8 cellular contexts compared by ENCODE assay signal in genomic region chr20:18506744-18507143, GRCh38. TPM values are rescaled to one million over a fixed set of nuclear protein-coding genes. Genes with fewer than 3 reads are reported as not detected.
A peak's percentile ranks its signal among the peaks of the same experiment; 100 is the strongest.
DNase-seq lines count a peak whose midpoint lies in the region; ATAC-seq, FAIRE-seq and TF ChIP-seq lines count a peak whose summit lies in the region.

No MANE protein-coding gene starts in this region.

- H3K27ac ChIP-seq in A549 (peak overlapping the region; percentile 95), HUES64 (ENCODE audit: low read depth, low read length) (peak overlapping the region; percentile 96), iPS-20b (ENCODE audit: low read length) (peak overlapping the region; percentile 58), substantia nigra (ENCODE audit: low read depth, low read length, poor library complexity, severe bottlenecking) (peak overlapping the region; percentile 92)

- H3K9ac ChIP-seq in HUES64 (ENCODE audit: low read depth, low read length) (peak overlapping the region; percentile 83; the same call in 1 of the 2 replicates), iPS-20b (ENCODE audit: low read depth, low read length) (peak overlapping the region; percentile 94; the same call in 1 of the 2 replicates)

- H3K27ac Mint-ChIP-seq in activated T-helper 1 cell treated with anti-CD3 and anti-CD28 coated beads, Interleukin-12 subunit alpha, Interleukin-12 subunit beta, Interleukin-2, Interleukin-4 antibody, amounts not matched to agents 30 ng/mL and 10 ng/mL and 1 ng/mL, durations not matched to agents 14 hours and 24 hours and 36 hours, result peak overlapping the region; percentile 100

- H3K4me2 ChIP-seq in A549, result peak overlapping the region; percentile 92

- 62% methylated on average over 8 of the region's 8 CpGs for WGBS in A549 (ENCODE audit: missing lambda C conversion rate)
- WGBS in HUES64, result 82% methylated on average over 8 of the region's 8 CpGs

- no peaks in the 10 kb centered on the region for H3K9me3 Mint-ChIP-seq in activated T-helper 1 cell treated with anti-CD3 and anti-CD28 coated beads, Interleukin-12 subunit alpha, Interleukin-12 subunit beta, Interleukin-2, Interleukin-4 antibody, amounts not matched to agents 30 ng/mL and 10 ng/mL and 1 ng/mL, durations not matched to agents 14 hours and 24 hours and 36 hours

- TF ChIP-seq EP300 in A549 (IDR thresholded peaks at IDR 0.05), result no peak

- FAIRE-seq in A549 (lab: Jason Lieb, UNC), result no peak

- TF ChIP-seq RAD21 in A549 (conservative IDR thresholded peaks at IDR 0.05 in 1 of 2, IDR thresholded peaks at IDR 0.05 in 1 of 2), result no peak

- intact Hi-C loops in activated T-helper 1 cell treated with anti-CD3 and anti-CD28 coated beads, Interleukin-12 subunit alpha, Interleukin-12 subunit beta, Interleukin-2, Interleukin-4 antibody, amounts not matched to agents 30 ng/mL and 10 ng/mL and 1 ng/mL, durations not matched to agents 14 hours and 24 hours and 36 hours (cut with micrococcal nuclease), result loop anchor here (1.0 to 10.0 kb wide), 14 partner anchors 9 to 1932 kb away; partner anchors contain the start of genes CFAP61, CRNKL1, DZANK1 and KAT14

- peaks cover 14% of the 10 kb centered on the region; the same call in 2 of the 3 replicates for H3K4me1 ChIP-seq in A549
- 0 out of 2 replicates have a peak, but pooled peaks cover 3% of the 10 kb centered on the region for H3K4me1 ChIP-seq in HUES64 (ENCODE audit: insufficient read depth, low read length)
- H3K4me1 ChIP-seq in iPS-20b (ENCODE audit: insufficient read depth, low read length), result no peaks in the 10 kb centered on the region

- no peak for TF ChIP-seq POLR2A in A549 (IDR thresholded peaks at IDR 0.05; ENCODE audit: low read length)

- H3K36me3 Mint-ChIP-seq in activated T-helper 1 cell treated with anti-CD3 and anti-CD28 coated beads, Interleukin-12 subunit alpha, Interleukin-12 subunit beta, Interleukin-2, Interleukin-4 antibody, amounts not matched to agents 30 ng/mL and 10 ng/mL and 1 ng/mL, durations not matched to agents 14 hours and 24 hours and 36 hours (ENCODE audit: low read depth), result peaks cover 23% of the 10 kb centered on the region

- POLR2A ChIA-PET in A549 (lab: Yijun Ruan, JAX), result interaction anchor here (0.5 to 2.8 kb wide), 16 partner anchors 9 to 287 kb away, joined by 3 to 75 read pairs (median 5); partner anchors contain the start of genes DTD1, DZANK1, POLR3F and RBBP9

- H3K36me3 ChIP-seq in HUES64 (ENCODE audit: insufficient read depth, low read length) (peaks cover 24% of the 10 kb centered on the region), iPS-20b (ENCODE audit: insufficient read depth, low read depth, low read length) (peaks cover 24% of the 10 kb centered on the region)

- H3K4me1 Mint-ChIP-seq in activated T-helper 1 cell treated with anti-CD3 and anti-CD28 coated beads, Interleukin-12 subunit alpha, Interleukin-12 subunit beta, Interleukin-2, Interleukin-4 antibody, amounts not matched to agents 30 ng/mL and 10 ng/mL and 1 ng/mL, durations not matched to agents 14 hours and 24 hours and 36 hours (ENCODE audit: low read depth), result peaks cover 50% of the 10 kb centered on the region

- DNase-seq in A549 (ENCODE audit: low read depth in 1 of 2, low spot score in 1 of 2) (no peak), substantia nigra (lab: John Stamatoyannopoulos, UW) (peak in 1 of 49 donors; percentile 26), NCI-H524 treated with DMSO at 0.1 percent for 48 hours (lab: John Stamatoyannopoulos, UW) (no peak), mesenteric fat pad (ENCODE audit: low spot score) (no peak)
- DNase-seq in activated T-helper 1 cell treated with anti-CD3 and anti-CD28 coated beads, Interleukin-12 subunit alpha, Interleukin-12 subunit beta, Interleukin-2, Interleukin-4 antibody, amounts not matched to agents 30 ng/mL and 10 ng/mL and 1 ng/mL, durations not matched to agents 14 hours and 24 hours and 36 hours (ENCODE audit: low spot score), result peak; percentile 11

- H3K4me3 Mint-ChIP-seq in activated T-helper 1 cell treated with anti-CD3 and anti-CD28 coated beads, Interleukin-12 subunit alpha, Interleukin-12 subunit beta, Interleukin-2, Interleukin-4 antibody, amounts not matched to agents 30 ng/mL and 10 ng/mL and 1 ng/mL, durations not matched to agents 14 hours and 24 hours and 36 hours, result peak overlapping the region; percentile 99

- CTCF ChIA-PET in A549 (lab: Yijun Ruan, JAX), result interaction anchor here (1.0 to 3.7 kb wide), 6 partner anchors 9 to 1498 kb away, joined by 3 to 15 read pairs (median 4); partner anchors contain the start of genes DTD1 and RBBP9

- ATAC-seq in A549, result no peak
- ATAC-seq in GM19324 (IDR thresholded peaks at IDR 0.05; ENCODE audit: low FRiP score, unreplicated experiment), result no peak

- H3K27me3 Mint-ChIP-seq in activated T-helper 1 cell treated with anti-CD3 and anti-CD28 coated beads, Interleukin-12 subunit alpha, Interleukin-12 subunit beta, Interleukin-2, Interleukin-4 antibody, amounts not matched to agents 30 ng/mL and 10 ng/mL and 1 ng/mL, durations not matched to agents 14 hours and 24 hours and 36 hours (ENCODE audit: insufficient read depth), result peaks cover 2% of the 10 kb centered on the region

- no peaks in the 10 kb centered on the region for H3K27me3 ChIP-seq in HUES64 (ENCODE audit: insufficient read depth, low read length)
- H3K27me3 ChIP-seq in iPS-20b (ENCODE audit: insufficient read depth, low read length), result no peaks in the 10 kb centered on the region

- TF ChIP-seq CTCF in A549 (IDR thresholded peaks at IDR 0.05), result no peak

- H3K9me3 ChIP-seq in A549 (no peaks in the 10 kb centered on the region), HUES64 (ENCODE audit: insufficient read depth, low read depth, low read length) (no peaks in the 10 kb centered on the region), iPS-20b (ENCODE audit: insufficient read depth, low read depth, low read length) (no peaks in the 10 kb centered on the region)

- H3K4me3 ChIP-seq in A549 (peak overlapping the region; percentile 68), HUES64 (ENCODE audit: low read length) (peak overlapping the region; percentile 65), iPS-20b (ENCODE audit: low read length) (peak overlapping the region; percentile 85)

TF ChIP-seq in A549, 52 proteins besides CTCF, POLR2A, EP300 and RAD21 (continues in another document):
- TF ChIP-seq EHF (CRISPR knock-in tag; IDR thresholded peaks at IDR 0.05) (no peak), RARB (CRISPR knock-in tag; IDR thresholded peaks at IDR 0.05) (no peak), CHD2 (IDR thresholded peaks at IDR 0.05; ENCODE audit: low read length, partially characterized antibody) (no peak)

RNA-seq across cellular contexts. Expression of gene SEC23B, which starts 1.0 kb away (rescaled TPM):
- 158 and 186 TPM in 2 replicates for polyA plus RNA-seq in A549 (2011; rRNA removed)
- 55.5 and 64.6 TPM in 2 replicates for polyA plus RNA-seq in A549 (2012; cell fraction: cytosol; rRNA removed)
- 48.7 and 64.7 TPM in 2 replicates for polyA plus RNA-seq in A549 (2012; cell fraction: nucleus; rRNA removed)
- 71.4 to 74.8 TPM (median 72.2 TPM) in 3 replicates for polyA plus RNA-seq in A549 (2017; fragmentation: RNase III; extraction: RNeasy Plus Mini Kit Qiagen cat#74134 plus additional on column Dnase treatment)
- 133 and 151 TPM in 2 replicates for polyA minus RNA-seq in A549 (2011; rRNA and poly(A)+ RNA removed)
- 43.8 TPM for polyA plus RNA-seq in HUES64 (2013, experiment 1 of 2)
- 40.2 TPM for polyA plus RNA-seq in HUES64 (2013, experiment 2 of 2)
- 110 and 113 TPM in 2 replicates for total RNA-seq in activated T-helper 1 cell treated with anti-CD3 and anti-CD28 coated beads, Interleukin-12 subunit alpha, Interleukin-12 subunit beta, Interleukin-2, Interleukin-4 antibody, amounts not matched to agents 30 ng/mL and 10 ng/mL and 1 ng/mL, durations not matched to agents 14 hours and 24 hours and 36 hours
- total RNA-seq in mesenteric fat pad, result 43.6 TPM

RNA-seq across cellular contexts. Expression of gene RBBP9, which starts 9.7 kb away (rescaled TPM):
- polyA plus RNA-seq in A549 (2011; rRNA removed) (35.1 and 41.1 TPM in 2 replicates), A549 (2017; fragmentation: RNase III; extraction: RNeasy Plus Mini Kit Qiagen cat#74134 plus additional on column Dnase treatment) (18.6 to 21.5 TPM (median 20.7 TPM) in 3 replicates)
- 7.6 and 10.0 TPM in 2 replicates for polyA plus RNA-seq in A549 (2012; cell fraction: cytosol; rRNA removed)
- 2.5 and 3.7 TPM in 2 replicates for polyA plus RNA-seq in A549 (2012; cell fraction: nucleus; rRNA removed)
- polyA minus RNA-seq in A549 (2011; rRNA and poly(A)+ RNA removed), result 44.4 and 49.8 TPM in 2 replicates
- polyA plus RNA-seq in HUES64 (2013, experiment 1 of 2), result 16.1 TPM
- polyA plus RNA-seq in HUES64 (2013, experiment 2 of 2), result 15.3 TPM
- total RNA-seq in activated T-helper 1 cell treated with anti-CD3 and anti-CD28 coated beads, Interleukin-12 subunit alpha, Interleukin-12 subunit beta, Interleukin-2, Interleukin-4 antibody, amounts not matched to agents 30 ng/mL and 10 ng/mL and 1 ng/mL, durations not matched to agents 14 hours and 24 hours and 36 hours, result 18.6 and 18.7 TPM in 2 replicates
- 16.9 TPM for total RNA-seq in mesenteric fat pad

RNA-seq across cellular contexts. Expression of gene POLR3F, which starts 39.6 kb away (rescaled TPM):
- polyA plus RNA-seq in A549 (2011; rRNA removed), result 13.6 and 20.7 TPM in 2 replicates
- polyA plus RNA-seq in A549 (2012; cell fraction: cytosol; rRNA removed), result 5.2 and 6.2 TPM in 2 replicates
- polyA plus RNA-seq in A549 (2012; cell fraction: nucleus; rRNA removed), result 4.4 and 5.0 TPM in 2 replicates
- 21.8 to 23.7 TPM (median 22.6 TPM) in 3 replicates for polyA plus RNA-seq in A549 (2017; fragmentation: RNase III; extraction: RNeasy Plus Mini Kit Qiagen cat#74134 plus additional on column Dnase treatment)
- 4.6 and 5.1 TPM in 2 replicates for polyA minus RNA-seq in A549 (2011; rRNA and poly(A)+ RNA removed)
- 12.8 TPM for polyA plus RNA-seq in HUES64 (2013, experiment 1 of 2)
- 13.9 TPM for polyA plus RNA-seq in HUES64 (2013, experiment 2 of 2)
- 13.4 and 16.6 TPM in 2 replicates for total RNA-seq in activated T-helper 1 cell treated with anti-CD3 and anti-CD28 coated beads, Interleukin-12 subunit alpha, Interleukin-12 subunit beta, Interleukin-2, Interleukin-4 antibody, amounts not matched to agents 30 ng/mL and 10 ng/mL and 1 ng/mL, durations not matched to agents 14 hours and 24 hours and 36 hours
- 7.5 TPM for total RNA-seq in mesenteric fat pad

RNA-seq across cellular contexts. Expression of gene DZANK1, which starts 39.9 kb away (rescaled TPM):
- polyA plus RNA-seq in A549 (2011; rRNA removed) (5.1 and 5.8 TPM in 2 replicates), A549 (2017; fragmentation: RNase III; extraction: RNeasy Plus Mini Kit Qiagen cat#74134 plus additional on column Dnase treatment) (3.3 to 3.8 TPM (median 3.5 TPM) in 3 replicates)
- polyA plus RNA-seq in A549 (2012; cell fraction: cytosol; rRNA removed), result 2.7 and 3.0 TPM in 2 replicates
- polyA plus RNA-seq in A549 (2012; cell fraction: nucleus; rRNA removed), result 4.6 and 5.9 TPM in 2 replicates
- polyA minus RNA-seq in A549 (2011; rRNA and poly(A)+ RNA removed), result 3.3 and 5.4 TPM in 2 replicates
- 8.0 TPM for polyA plus RNA-seq in HUES64 (2013, experiment 1 of 2)
- 7.5 TPM for polyA plus RNA-seq in HUES64 (2013, experiment 2 of 2)
- total RNA-seq in activated T-helper 1 cell treated with anti-CD3 and anti-CD28 coated beads, Interleukin-12 subunit alpha, Interleukin-12 subunit beta, Interleukin-2, Interleukin-4 antibody, amounts not matched to agents 30 ng/mL and 10 ng/mL and 1 ng/mL, durations not matched to agents 14 hours and 24 hours and 36 hours, result 1.1 and 1.8 TPM in 2 replicates
- 1.3 TPM for total RNA-seq in mesenteric fat pad
